Comparison of ENCODE assay signal across 1 cellular context in the genomic region with DNA sequence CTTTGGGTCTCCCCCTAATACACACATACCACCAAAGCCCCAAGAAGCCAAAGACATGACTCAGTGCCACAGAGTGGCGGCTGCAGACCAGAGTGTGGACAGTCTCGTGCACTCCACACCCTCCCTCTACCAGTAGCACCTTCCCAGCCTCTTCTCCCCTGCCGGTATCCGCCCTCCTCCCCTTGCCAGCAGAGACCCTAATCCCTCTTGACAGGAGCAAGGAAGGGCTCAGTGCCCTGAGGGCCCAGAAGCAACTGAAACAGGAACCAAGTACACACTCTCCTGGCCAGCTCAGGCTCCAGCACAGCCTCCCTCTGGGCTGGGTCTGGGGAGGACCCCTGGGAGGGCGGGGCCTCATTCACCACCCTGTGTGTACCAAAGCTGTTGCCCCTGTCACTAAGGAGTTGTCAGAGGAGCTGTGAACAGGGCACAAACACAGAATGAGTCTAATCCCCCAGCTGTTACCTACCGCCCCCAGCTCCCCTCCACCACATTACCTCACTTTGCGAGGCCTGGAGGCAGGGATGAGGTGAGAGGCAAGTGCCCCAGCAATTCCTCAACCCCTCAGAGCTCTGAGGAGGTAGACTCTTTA.
TF ChIP-seq lines count a peak whose summit lies in the region.

No MANE protein-coding gene starts in this region.

TF ChIP-seq in GM12878, 131 proteins besides CTCF, POLR2A, EP300 and RAD21:
- no peak for TF ChIP-seq RAD51 (IDR thresholded peaks at IDR 0.05)
- no peak for TF ChIP-seq IRF4 (IDR thresholded peaks at IDR 0.05; ENCODE audit: low read depth, low read length)
- TF ChIP-seq, protein P1, sequence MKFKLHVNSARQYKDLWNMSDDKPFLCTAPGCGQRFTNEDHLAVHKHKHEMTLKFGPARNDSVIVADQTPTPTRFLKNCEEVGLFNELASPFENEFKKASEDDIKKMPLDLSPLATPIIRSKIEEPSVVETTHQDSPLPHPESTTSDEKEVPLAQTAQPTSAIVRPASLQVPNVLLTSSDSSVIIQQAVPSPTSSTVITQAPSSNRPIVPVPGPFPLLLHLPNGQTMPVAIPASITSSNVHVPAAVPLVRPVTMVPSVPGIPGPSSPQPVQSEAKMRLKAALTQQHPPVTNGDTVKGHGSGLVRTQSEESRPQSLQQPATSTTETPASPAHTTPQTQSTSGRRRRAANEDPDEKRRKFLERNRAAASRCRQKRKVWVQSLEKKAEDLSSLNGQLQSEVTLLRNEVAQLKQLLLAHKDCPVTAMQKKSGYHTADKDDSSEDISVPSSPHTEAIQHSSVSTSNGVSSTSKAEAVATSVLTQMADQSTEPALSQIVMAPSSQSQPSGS (IDR thresholded peaks at IDR 0.05; ENCODE audit: low read length) = no peak
- TF ChIP-seq, protein P2, sequence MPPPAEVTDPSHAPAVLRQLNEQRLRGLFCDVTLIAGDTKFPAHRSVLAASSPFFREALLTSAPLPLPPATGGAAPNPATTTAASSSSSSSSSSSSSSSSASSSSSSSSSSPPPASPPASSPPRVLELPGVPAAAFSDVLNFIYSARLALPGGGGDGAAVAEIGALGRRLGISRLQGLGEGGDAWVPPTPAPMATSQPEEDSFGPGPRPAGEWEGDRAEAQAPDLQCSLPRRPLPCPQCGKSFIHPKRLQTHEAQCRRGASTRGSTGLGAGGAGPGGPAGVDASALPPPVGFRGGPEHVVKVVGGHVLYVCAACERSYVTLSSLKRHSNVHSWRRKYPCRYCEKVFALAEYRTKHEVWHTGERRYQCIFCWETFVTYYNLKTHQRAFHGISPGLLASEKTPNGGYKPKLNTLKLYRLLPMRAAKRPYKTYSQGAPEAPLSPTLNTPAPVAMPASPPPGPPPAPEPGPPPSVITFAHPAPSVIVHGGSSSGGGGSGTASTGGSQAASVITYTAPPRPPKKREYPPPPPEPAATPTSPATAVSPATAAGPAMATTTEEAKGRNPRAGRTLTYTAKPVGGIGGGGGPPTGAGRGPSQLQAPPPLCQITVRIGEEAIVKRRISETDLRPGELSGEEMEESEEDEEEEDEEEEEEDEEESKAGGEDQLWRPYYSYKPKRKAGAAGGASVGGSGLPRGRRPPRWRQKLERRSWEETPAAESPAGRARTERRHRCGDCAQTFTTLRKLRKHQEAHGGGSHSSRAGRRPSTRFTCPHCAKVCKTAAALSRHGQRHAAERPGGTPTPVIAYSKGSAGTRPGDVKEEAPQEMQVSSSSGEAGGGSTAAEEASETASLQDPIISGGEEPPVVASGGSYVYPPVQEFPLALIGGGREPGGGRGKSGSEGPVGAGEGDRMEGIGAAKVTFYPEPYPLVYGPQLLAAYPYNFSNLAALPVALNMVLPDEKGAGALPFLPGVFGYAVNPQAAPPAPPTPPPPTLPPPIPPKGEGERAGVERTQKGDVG (CRISPR knock-in tag; IDR thresholded peaks at IDR 0.05) = no peak
- no peak for TF ChIP-seq ZNF274 (IDR thresholded peaks at IDR 0.05; ENCODE audit: insufficient read depth, insufficient read length)
- TF ChIP-seq CBX5 (IDR thresholded peaks at IDR 0.05; ENCODE audit: low read depth) = no peak
- no peak for TF ChIP-seq NBN (IDR thresholded peaks at IDR 0.05)
- no peak for TF ChIP-seq PAX5 (IDR thresholded peaks at IDR 0.05; ENCODE audit: borderline replicate concordance, low read depth, low read length)
- TF ChIP-seq JUND (IDR thresholded peaks at IDR 0.05; ENCODE audit: low read depth, low read length) = no peak
- TF ChIP-seq, protein P3, sequence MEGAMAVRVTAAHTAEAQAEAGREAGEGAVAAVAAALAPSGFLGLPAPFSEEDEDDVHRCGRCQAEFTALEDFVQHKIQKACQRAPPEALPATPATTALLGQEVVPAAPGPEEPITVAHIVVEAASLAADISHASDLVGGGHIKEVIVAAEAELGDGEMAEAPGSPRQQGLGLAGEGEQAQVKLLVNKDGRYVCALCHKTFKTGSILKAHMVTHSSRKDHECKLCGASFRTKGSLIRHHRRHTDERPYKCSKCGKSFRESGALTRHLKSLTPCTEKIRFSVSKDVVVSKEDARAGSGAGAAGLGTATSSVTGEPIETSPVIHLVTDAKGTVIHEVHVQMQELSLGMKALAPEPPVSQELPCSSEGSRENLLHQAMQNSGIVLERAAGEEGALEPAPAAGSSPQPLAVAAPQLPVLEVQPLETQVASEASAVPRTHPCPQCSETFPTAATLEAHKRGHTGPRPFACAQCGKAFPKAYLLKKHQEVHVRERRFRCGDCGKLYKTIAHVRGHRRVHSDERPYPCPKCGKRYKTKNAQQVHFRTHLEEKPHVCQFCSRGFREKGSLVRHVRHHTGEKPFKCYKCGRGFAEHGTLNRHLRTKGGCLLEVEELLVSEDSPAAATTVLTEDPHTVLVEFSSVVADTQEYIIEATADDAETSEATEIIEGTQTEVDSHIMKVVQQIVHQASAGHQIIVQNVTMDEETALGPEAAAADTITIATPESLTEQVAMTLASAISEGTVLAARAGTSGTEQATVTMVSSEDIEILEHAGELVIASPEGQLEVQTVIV (IDR thresholded peaks at IDR 0.05; ENCODE audit: borderline replicate concordance, partially characterized antibody) = no peak
- TF ChIP-seq GABPA (IDR thresholded peaks at IDR 0.05; ENCODE audit: low read depth) = no peak
- no peak for TF ChIP-seq SMARCA5 (IDR thresholded peaks at IDR 0.05)
- TF ChIP-seq, protein P4, sequence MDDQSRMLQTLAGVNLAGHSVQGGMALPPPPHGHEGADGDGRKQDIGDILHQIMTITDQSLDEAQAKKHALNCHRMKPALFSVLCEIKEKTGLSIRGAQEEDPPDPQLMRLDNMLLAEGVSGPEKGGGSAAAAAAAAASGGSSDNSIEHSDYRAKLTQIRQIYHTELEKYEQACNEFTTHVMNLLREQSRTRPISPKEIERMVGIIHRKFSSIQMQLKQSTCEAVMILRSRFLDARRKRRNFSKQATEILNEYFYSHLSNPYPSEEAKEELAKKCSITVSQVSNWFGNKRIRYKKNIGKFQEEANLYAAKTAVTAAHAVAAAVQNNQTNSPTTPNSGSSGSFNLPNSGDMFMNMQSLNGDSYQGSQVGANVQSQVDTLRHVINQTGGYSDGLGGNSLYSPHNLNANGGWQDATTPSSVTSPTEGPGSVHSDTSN (IDR thresholded peaks at IDR 0.05; ENCODE audit: insufficient replicate concordance, low read depth, low read length) = no peak
- TF ChIP-seq NRF1 (conservative IDR thresholded peaks at IDR 0.05; ENCODE audit: low read depth, low read length) = no peak
- TF ChIP-seq ZNF384 (IDR thresholded peaks at IDR 0.05; ENCODE audit: borderline replicate concordance, low read depth, low read length) = no peak
